8 cellular contexts compared by ENCODE assay signal in the genomic region with DNA sequence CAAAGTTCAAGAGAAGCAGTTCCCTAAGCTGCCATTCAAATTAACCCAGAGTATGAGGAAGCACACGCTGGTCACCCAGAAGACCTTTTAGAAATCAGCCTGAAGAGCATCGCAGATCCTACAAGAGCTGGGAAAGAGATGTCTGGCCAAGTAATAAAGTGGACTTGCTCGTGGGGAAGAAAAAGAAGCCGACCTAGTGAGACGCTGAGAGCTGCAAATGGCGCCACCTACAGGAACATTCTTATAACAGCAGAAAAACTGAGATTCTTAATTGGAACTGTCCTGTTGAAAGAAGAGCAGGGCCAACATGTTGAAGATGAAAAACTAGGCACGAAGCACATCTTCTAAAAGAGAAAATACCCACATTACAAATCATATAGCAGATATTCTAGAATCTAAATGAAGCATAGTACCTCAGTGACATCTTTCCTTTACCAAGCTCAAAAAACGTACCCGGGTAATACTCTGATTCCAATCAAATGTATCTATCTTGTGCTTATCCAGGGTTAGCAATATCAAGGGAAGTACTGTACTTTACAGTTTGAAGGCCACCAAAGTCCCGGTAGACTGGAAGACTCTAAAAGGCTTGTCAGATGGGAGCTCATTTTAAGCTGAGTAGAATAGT. TPM values are rescaled to one million over a fixed set of nuclear protein-coding genes. Genes with fewer than 3 reads are reported as not detected.
DNase-seq lines count a peak whose midpoint lies in the region; ATAC-seq and TF ChIP-seq lines count a peak whose summit lies in the region.

No MANE protein-coding gene starts in this region.

- peaks cover 23% of the 10 kb centered on the region for H3K4me1 ChIP-seq in muscle layer of colon (ENCODE audit: insufficient read depth, low read length)
- peaks cover 21 to 23% of the 10 kb centered on the region in 2 donors for H3K4me1 ChIP-seq in thyroid gland

- peak; percentile 53 for ATAC-seq in HG03378 (IDR thresholded peaks at IDR 0.05; ENCODE audit: unreplicated experiment)
- ATAC-seq in GM19023 (IDR thresholded peaks at IDR 0.05; ENCODE audit: unreplicated experiment), result no peak

- H3K9me3 ChIP-seq in muscle layer of colon (ENCODE audit: low read length) (no peaks in the 10 kb centered on the region), thyroid gland (no peaks in the 10 kb centered on the region)

- H3K27me3 ChIP-seq in muscle layer of colon (ENCODE audit: control insufficient read depth in 1 of 2, insufficient read depth in 2 of 2, low read length in 2 of 2) (no peaks in the 10 kb centered on the region), thyroid gland (no peaks in the 10 kb centered on the region)

- H3K4me3 ChIP-seq in epithelial cell of proximal tubule (ENCODE audit: low read depth, low read length) (no peak overlapping the region), muscle layer of colon (ENCODE audit: low read depth in 1 of 2, low read length in 2 of 2) (no peak overlapping the region), thyroid gland (replicated peaks in 1 of 3) (no peak overlapping the region)

- H3K36me3 ChIP-seq in muscle layer of colon (ENCODE audit: insufficient read depth, low read length), result no peaks in the 10 kb centered on the region
- H3K36me3 ChIP-seq in thyroid gland, result no peaks in the 10 kb centered on the region

- DNase-seq in DMS153 treated with DMSO at 0.1 percent for 48 hours (lab: John Stamatoyannopoulos, UW; ENCODE audit: unreplicated experiment) (peak; percentile 58), NCI-H748 (lab: John Stamatoyannopoulos, UW; ENCODE audit: unreplicated experiment) (peak; percentile 79), epithelial cell of proximal tubule (ENCODE audit: low read depth) (no peak), thyroid gland (peak; percentile 56 to 67)
- peak; percentile 38 for DNase-seq in activated CD8-positive, alpha-beta memory T cell treated with anti-CD3 and anti-CD28 coated beads, Interleukin-2, amount 50 U/mL, for 4 hours

- no peak overlapping the region for H3K9ac ChIP-seq in muscle layer of colon (ENCODE audit: low read length)

- 20 to 23% methylated on average over 10 of the region's 10 CpGs for WGBS in thyroid gland, 2 donors

- peak; percentile 88 for TF ChIP-seq CTCF in epithelial cell of proximal tubule (conservative IDR thresholded peaks at IDR 0.05; ENCODE audit: low read depth, low read length)
- peak; percentile 62 to 81 (median 80) for TF ChIP-seq CTCF in thyroid gland (IDR thresholded peaks at IDR 0.05)

- no peak for TF ChIP-seq POLR2A in thyroid gland (IDR thresholded peaks at IDR 0.05)

- intact Hi-C loops in thyroid gland (cut with DNase I), result loop anchor here (10.0 kb wide), 2 partner anchors 191 to 601 kb away; no protein-coding TSS in a partner anchor

- peak overlapping the region; percentile 8 for H3K27ac ChIP-seq in muscle layer of colon (ENCODE audit: low read depth, low read length)
- peak overlapping the region in 2 of 3 donors; percentile 36 to 42 for H3K27ac ChIP-seq in thyroid gland

RNA-seq across cellular contexts. Expression of gene GNAQ, which starts 3.9 kb away (rescaled TPM):
- total RNA-seq in epithelial cell of proximal tubule (19.0 and 20.6 TPM in 2 replicates), thyroid gland (10 to 100 TPM; 40.0 to 60.8 (median 58.1) TPM)
